3 cellular contexts compared by ENCODE assay signal in the genomic region with DNA sequence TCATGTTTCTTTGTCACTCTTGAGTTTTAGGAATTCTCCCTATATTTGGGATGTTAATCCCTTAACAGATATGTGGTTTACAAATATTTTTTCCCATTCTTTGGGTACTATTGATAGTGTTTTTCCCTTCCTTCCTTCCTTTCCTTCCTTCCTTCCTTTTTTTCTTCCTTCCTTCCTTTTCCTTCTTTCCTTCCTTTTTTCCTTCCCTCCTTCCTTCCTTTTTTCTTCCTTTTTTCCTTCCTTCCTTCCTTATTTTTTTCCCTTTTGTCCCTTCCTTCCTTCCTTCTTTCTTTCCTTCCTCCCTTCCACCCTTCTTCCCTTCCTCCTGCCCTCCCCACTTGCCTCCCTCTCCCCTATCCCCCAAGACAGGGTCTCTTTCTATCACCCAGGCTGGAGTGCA.
"Had no signal": no experiment of that assay in that cellular context is flagged by ENCODE, and none has a peak within 500 bp of the region (broad histone marks: within the 10 kb centered on the region; RNA-seq: fewer than 3 reads in every experiment).

No MANE protein-coding gene starts in this region.

- DNase-seq: GDM1, GF-D8 had no signal

- ATAC-seq: GM12878 had no signal

- H3K4me3 ChIP-seq: GM12878 had no signal
